Comparison of ENCODE assay signal across 19 cellular contexts in the genomic region with DNA sequence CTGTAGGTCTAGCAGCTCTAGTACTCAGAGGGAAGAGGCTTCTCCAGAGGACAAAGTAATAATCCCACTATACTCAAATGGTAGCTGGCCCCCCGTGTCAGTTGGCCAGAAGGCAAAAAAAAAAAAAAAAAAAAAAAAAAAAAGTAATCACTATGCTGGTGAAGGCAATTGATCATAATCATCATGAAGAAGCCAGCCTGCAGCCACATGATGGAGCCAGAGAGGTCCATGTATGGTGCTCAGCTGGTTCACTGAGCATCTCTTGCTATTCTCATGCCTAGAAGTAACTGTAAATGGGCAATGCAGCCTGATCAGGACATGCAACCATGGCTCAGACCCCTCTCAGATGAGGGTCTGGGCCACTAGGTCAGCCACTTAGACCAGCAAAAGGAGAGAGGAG.
DNase-seq lines count a peak whose midpoint lies in the region; ATAC-seq and TF ChIP-seq lines count a peak whose summit lies in the region.
"Had no signal": no experiment of that assay in that cellular context is flagged by ENCODE, and none has a peak within 500 bp of the region (broad histone marks: within the 10 kb centered on the region; RNA-seq: fewer than 3 reads in every experiment).

No MANE protein-coding gene starts in this region.

- H2AFZ ChIP-seq in HCT116 (ENCODE audit: low read depth, low read length, poor library complexity, severe bottlenecking) = no peak overlapping the region

- POLR2A ChIA-PET in HCT116 (lab: Charles Lee) = no interaction called here

- no peaks in the 10 kb centered on the region for H3K79me2 ChIP-seq in HCT116 (ENCODE audit: insufficient read depth, low read length)

- peak; percentile 13 for DNase-seq in NCI-H748 (lab: John Stamatoyannopoulos, UW; ENCODE audit: unreplicated experiment)
- no peak for DNase-seq in NCI-H748 treated with DMSO at 0.1 percent for 48 hours (lab: John Stamatoyannopoulos, UW)
- DNase-seq in HCT116 (ENCODE audit: low read depth, low spot score) = no peak
- no peak for DNase-seq in WERI-Rb-1
- no peak for DNase-seq in left lobe of liver (ENCODE audit: low spot score)
- DNase-seq in caudate nucleus (lab: John Stamatoyannopoulos, UW) = no peak
- DNase-seq: activated gamma-delta T cell treated with Interleukin-2 at 50 U/mL for 16 hours; anterior cingulate cortex; CD4-positive, alpha-beta T cell; DMS79 treated with DMSO at 0.1 percent for 48 hours; left lung; NCI-H1436; Right ventricle myocardium superior had no signal

- H3K4me3 ChIP-seq in HCT116 (replicated peaks in 1 of 2; ENCODE audit: low read depth in 1 of 2, low read length in 2 of 2) (no peak overlapping the region), WERI-Rb-1 (ENCODE audit: low read depth, low read length) (no peak overlapping the region)
- H3K4me3 ChIP-seq: left lung, mucosa of descending colon had no signal

- peak; percentile 76 for ATAC-seq in HCT116
- ATAC-seq in left lobe of liver = peak; percentile 75
- no peak for ATAC-seq in HG03139 (IDR thresholded peaks at IDR 0.05; ENCODE audit: unreplicated experiment)
- ATAC-seq in GM18520 (IDR thresholded peaks at IDR 0.05; ENCODE audit: unreplicated experiment) = no peak
- ATAC-seq: activated CD4-positive, CD25-positive, alpha-beta regulatory T cell treated with anti-CD3 and anti-CD28 coated beads, Interleukin-2, amount 50 U/mL, for 24 hours; mucosa of descending colon had no signal

- H3K4me1 ChIP-seq in HCT116 (ENCODE audit: control insufficient read depth in 1 of 2, insufficient read depth in 2 of 2, low read length in 2 of 2) = no peaks in the 10 kb centered on the region
- H3K4me1 ChIP-seq: left lung had no signal

- H3K27ac ChIP-seq in HCT116 (ENCODE audit: low read depth, low read length) = no peak overlapping the region
- no peak overlapping the region for H3K27ac ChIP-seq in WERI-Rb-1
- no peak overlapping the region for H3K27ac ChIP-seq in caudate nucleus (ENCODE audit: low read depth, low read length)
- H3K27ac ChIP-seq: HL-60, left lung, neutrophil had no signal

- peak; percentile 14 to 47 (median 37); a peak in 4 of 6 replicates for TF ChIP-seq CTCF in HCT116 (IDR thresholded peaks at IDR 0.05 in 2 of 3, conservative IDR thresholded peaks at IDR 0.05 in 1 of 3; ENCODE audit: borderline replicate concordance in 1 of 3, insufficient read depth in 1 of 3, low read depth in 2 of 3, low read length in 2 of 3)
- TF ChIP-seq CTCF in WERI-Rb-1 (IDR thresholded peaks at IDR 0.05; ENCODE audit: low read depth, low read length) = peak; percentile 36

- H3K9me3 ChIP-seq in HCT116 (ENCODE audit: control insufficient read depth in 1 of 2, insufficient read depth in 1 of 2, low read depth in 1 of 2, low read length in 2 of 2) (no peaks in the 10 kb centered on the region), WERI-Rb-1 (ENCODE audit: severe bottlenecking) (no peaks in the 10 kb centered on the region)
- H3K9me3 ChIP-seq: mucosa of descending colon, neutrophil had no signal

- BruUV-seq in HCT116 (replicated peaks; lab: Mats Ljungman, UMichigan) = no TSS peak

- CTCF ChIA-PET in HCT116 (lab: Charles Lee) = interaction anchor here (0.7 to 1.3 kb wide), 4 partner anchors 27 to 1918 kb away, joined by 3 to 7 read pairs (median 4); no protein-coding TSS in a partner anchor

- no peaks in the 10 kb centered on the region for H4K20me1 ChIP-seq in HCT116 (ENCODE audit: insufficient read depth)

- H3K9me2 ChIP-seq in HCT116 (ENCODE audit: insufficient read depth) = no peaks in the 10 kb centered on the region

- intact Hi-C loops in HCT116 (cut with micrococcal nuclease) = no loop called here

- H3K27me3 ChIP-seq in HCT116 (ENCODE audit: insufficient read depth, low read length) = no peaks in the 10 kb centered on the region
- no peaks in the 10 kb centered on the region for H3K27me3 ChIP-seq in WERI-Rb-1 (ENCODE audit: insufficient read depth, low read depth, severe bottlenecking)

- TF ChIP-seq POLR2A in HCT116 (IDR thresholded peaks at IDR 0.05; ENCODE audit: borderline replicate concordance, extremely low read depth, insufficient read depth, insufficient read length) = no peak

- no peak overlapping the region for H3K4me2 ChIP-seq in HCT116 (ENCODE audit: low read length)

- RAD21 ChIA-PET in HCT116 (lab: Charles Lee; ENCODE audit: low non-redundant PET in 1 of 2, low total read pairs in 2 of 2, uncharacterized antibody in 2 of 2, unreplicated experiment in 2 of 2) = no interaction called here

- no peak overlapping the region for H3K9ac ChIP-seq in HCT116 (ENCODE audit: low read length)

- H3K36me3 ChIP-seq in HCT116 (ENCODE audit: control insufficient read depth in 1 of 2, insufficient read depth in 2 of 2, low read length in 2 of 2) = no peaks in the 10 kb centered on the region
- H3K36me3 ChIP-seq in WERI-Rb-1 = no peaks in the 10 kb centered on the region
- H3K36me3 ChIP-seq: left lung, neutrophil had no signal

- no peak; the same call in 1 of the 2 replicates for TF ChIP-seq RAD21 in HCT116 (IDR thresholded peaks at IDR 0.05; ENCODE audit: low read depth)

TF ChIP-seq in HCT116, 20 proteins besides CTCF, POLR2A, EP300 and RAD21:
- no peak for TF ChIP-seq EZH2phosphoT487 (IDR thresholded peaks at IDR 0.05; ENCODE audit: borderline replicate concordance)
- no peak for TF ChIP-seq EGR1 (IDR thresholded peaks at IDR 0.05; ENCODE audit: low read depth)
- TF ChIP-seq, protein P1, sequence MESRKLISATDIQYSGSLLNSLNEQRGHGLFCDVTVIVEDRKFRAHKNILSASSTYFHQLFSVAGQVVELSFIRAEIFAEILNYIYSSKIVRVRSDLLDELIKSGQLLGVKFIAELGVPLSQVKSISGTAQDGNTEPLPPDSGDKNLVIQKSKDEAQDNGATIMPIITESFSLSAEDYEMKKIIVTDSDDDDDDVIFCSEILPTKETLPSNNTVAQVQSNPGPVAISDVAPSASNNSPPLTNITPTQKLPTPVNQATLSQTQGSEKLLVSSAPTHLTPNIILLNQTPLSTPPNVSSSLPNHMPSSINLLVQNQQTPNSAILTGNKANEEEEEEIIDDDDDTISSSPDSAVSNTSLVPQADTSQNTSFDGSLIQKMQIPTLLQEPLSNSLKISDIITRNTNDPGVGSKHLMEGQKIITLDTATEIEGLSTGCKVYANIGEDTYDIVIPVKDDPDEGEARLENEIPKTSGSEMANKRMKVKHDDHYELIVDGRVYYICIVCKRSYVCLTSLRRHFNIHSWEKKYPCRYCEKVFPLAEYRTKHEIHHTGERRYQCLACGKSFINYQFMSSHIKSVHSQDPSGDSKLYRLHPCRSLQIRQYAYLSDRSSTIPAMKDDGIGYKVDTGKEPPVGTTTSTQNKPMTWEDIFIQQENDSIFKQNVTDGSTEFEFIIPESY (IDR thresholded peaks at IDR 0.05; ENCODE audit: extremely low read depth, insufficient replicate concordance, low read length) = no peak
- no peak for TF ChIP-seq JUND (IDR thresholded peaks at IDR 0.05)
- TF ChIP-seq ZNF274 (IDR thresholded peaks at IDR 0.05; ENCODE audit: low read depth, low read length) = no peak
- no peak for TF ChIP-seq SP1 (IDR thresholded peaks at IDR 0.05; ENCODE audit: low read depth)
- TF ChIP-seq, protein P2, sequence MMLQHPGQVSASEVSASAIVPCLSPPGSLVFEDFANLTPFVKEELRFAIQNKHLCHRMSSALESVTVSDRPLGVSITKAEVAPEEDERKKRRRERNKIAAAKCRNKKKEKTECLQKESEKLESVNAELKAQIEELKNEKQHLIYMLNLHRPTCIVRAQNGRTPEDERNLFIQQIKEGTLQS (IDR thresholded peaks at IDR 0.05) = no peak
- no peak for TF ChIP-seq CEBPB (IDR thresholded peaks at IDR 0.05; ENCODE audit: low read depth)
- TF ChIP-seq FOSL1 (IDR thresholded peaks at IDR 0.05; ENCODE audit: low read depth) = no peak
- no peak for TF ChIP-seq ELF1 (IDR thresholded peaks at IDR 0.05; ENCODE audit: borderline replicate concordance, low read depth)
- TF ChIP-seq SIN3A (IDR thresholded peaks at IDR 0.05; ENCODE audit: low read depth) = no peak
- TF ChIP-seq, protein P3, sequence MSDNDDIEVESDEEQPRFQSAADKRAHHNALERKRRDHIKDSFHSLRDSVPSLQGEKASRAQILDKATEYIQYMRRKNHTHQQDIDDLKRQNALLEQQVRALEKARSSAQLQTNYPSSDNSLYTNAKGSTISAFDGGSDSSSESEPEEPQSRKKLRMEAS (IDR thresholded peaks at IDR 0.05) = no peak
- TF ChIP-seq TCF7L2 (IDR thresholded peaks at IDR 0.05; ENCODE audit: borderline replicate concordance, extremely low read depth, insufficient read depth, insufficient read length) = no peak
- TF ChIP-seq, protein P4, sequence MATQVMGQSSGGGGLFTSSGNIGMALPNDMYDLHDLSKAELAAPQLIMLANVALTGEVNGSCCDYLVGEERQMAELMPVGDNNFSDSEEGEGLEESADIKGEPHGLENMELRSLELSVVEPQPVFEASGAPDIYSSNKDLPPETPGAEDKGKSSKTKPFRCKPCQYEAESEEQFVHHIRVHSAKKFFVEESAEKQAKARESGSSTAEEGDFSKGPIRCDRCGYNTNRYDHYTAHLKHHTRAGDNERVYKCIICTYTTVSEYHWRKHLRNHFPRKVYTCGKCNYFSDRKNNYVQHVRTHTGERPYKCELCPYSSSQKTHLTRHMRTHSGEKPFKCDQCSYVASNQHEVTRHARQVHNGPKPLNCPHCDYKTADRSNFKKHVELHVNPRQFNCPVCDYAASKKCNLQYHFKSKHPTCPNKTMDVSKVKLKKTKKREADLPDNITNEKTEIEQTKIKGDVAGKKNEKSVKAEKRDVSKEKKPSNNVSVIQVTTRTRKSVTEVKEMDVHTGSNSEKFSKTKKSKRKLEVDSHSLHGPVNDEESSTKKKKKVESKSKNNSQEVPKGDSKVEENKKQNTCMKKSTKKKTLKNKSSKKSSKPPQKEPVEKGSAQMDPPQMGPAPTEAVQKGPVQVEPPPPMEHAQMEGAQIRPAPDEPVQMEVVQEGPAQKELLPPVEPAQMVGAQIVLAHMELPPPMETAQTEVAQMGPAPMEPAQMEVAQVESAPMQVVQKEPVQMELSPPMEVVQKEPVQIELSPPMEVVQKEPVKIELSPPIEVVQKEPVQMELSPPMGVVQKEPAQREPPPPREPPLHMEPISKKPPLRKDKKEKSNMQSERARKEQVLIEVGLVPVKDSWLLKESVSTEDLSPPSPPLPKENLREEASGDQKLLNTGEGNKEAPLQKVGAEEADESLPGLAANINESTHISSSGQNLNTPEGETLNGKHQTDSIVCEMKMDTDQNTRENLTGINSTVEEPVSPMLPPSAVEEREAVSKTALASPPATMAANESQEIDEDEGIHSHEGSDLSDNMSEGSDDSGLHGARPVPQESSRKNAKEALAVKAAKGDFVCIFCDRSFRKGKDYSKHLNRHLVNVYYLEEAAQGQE (IDR thresholded peaks at IDR 0.05; ENCODE audit: low read depth) = no peak
- TF ChIP-seq CBX3 (IDR thresholded peaks at IDR 0.05; ENCODE audit: low read depth) = no peak
- no peak for TF ChIP-seq EZH2 (IDR thresholded peaks at IDR 0.05)
- TF ChIP-seq YY1 (IDR thresholded peaks at IDR 0.05; ENCODE audit: extremely low read depth, insufficient replicate concordance, low read depth, low read length) = no peak
- TF ChIP-seq POLR2AphosphoS5 (IDR thresholded peaks at IDR 0.05; ENCODE audit: low read depth, low read length) = no peak
- TF ChIP-seq ZFX (IDR thresholded peaks at IDR 0.05) = no peak

Comparison
In these comparisons a context has a peak if more than half of its experiments do, and no peak if none do; other contexts are left out.
1. ATAC-seq: peak in HCT116 (single experiment) and left lobe of liver (single experiment); none in HG03139 (single experiment) and GM18520 (single experiment).